9 cellular contexts compared by ENCODE assay signal in genomic region chr20:63536241-63536977, GRCh38. TPM values are rescaled to one million over a fixed set of nuclear protein-coding genes. Genes with fewer than 3 reads are reported as not detected.
DNase-seq lines count a peak whose midpoint lies in the region; ATAC-seq and TF ChIP-seq lines count a peak whose summit lies in the region.
"Had no signal": no experiment of that assay in that cellular context is flagged by ENCODE, and none has a peak within 500 bp of the region (broad histone marks: within the 10 kb centered on the region; RNA-seq: fewer than 3 reads in every experiment).

No MANE protein-coding gene starts in this region.

- intact Hi-C loops in breast epithelium (cut with DNase I; ENCODE audit: low total_unique reads) (loop anchor here (5.0 to 10.0 kb wide), 2 partner anchors 98 to 436 kb away; no protein-coding TSS in a partner anchor), prostate gland (cut with DNase I) (loop anchor here (5.0 to 10.0 kb wide), 2 partner anchors 328 to 436 kb away; partner anchors contain the start of genes ABHD16B and TPD52L2)

- H3K4me3 Mint-ChIP-seq in nephron progenitor cell, result no peak overlapping the region

- TF ChIP-seq POLR2A in NB4 (IDR thresholded peaks at IDR 0.05; ENCODE audit: extremely low read depth, insufficient read length), result no peak
- no peak for TF ChIP-seq POLR2A in breast epithelium (IDR thresholded peaks at IDR 0.05)
- no peak for TF ChIP-seq POLR2A in prostate gland (IDR thresholded peaks at IDR 0.05)

- H3K36me3 Mint-ChIP-seq in nephron progenitor cell (ENCODE audit: low read depth), result no peaks in the 10 kb centered on the region

- no peak for ATAC-seq in HG03175 (IDR thresholded peaks at IDR 0.05; ENCODE audit: unreplicated experiment)

- H3K4me1 ChIP-seq in breast epithelium, result peaks cover 10 to 17% of the 10 kb centered on the region in 2 donors
- peaks cover 5% of the 10 kb centered on the region for H3K4me1 ChIP-seq in prostate gland (replicated peaks)

- DNase-seq in EH (ENCODE audit: low read depth) (peak; percentile 28), NB4 (ENCODE audit: low read depth) (peak; percentile 74), breast epithelium (ENCODE audit: low spot score in 2 of 2) (peak; percentile 51 to 82), nephron progenitor cell (peak; percentile 32), prostate gland (ENCODE audit: low spot score) (no peak), UCSD-AML1 (lab: John Stamatoyannopoulos, UW; ENCODE audit: unreplicated experiment) (no peak)
- DNase-seq in activated T-cell treated with anti-CD3 and anti-CD28 coated beads, Interleukin-2, amount 50 U/mL, for 48 hours, result no peak

- no peak overlapping the region for H3K4me3 ChIP-seq in NB4 (ENCODE audit: low read depth, low read length)
- H3K4me3 ChIP-seq in breast epithelium, result peak overlapping the region in 2 of 3 donors; percentile 37 to 53
- H3K4me3 ChIP-seq in prostate gland, result no peak overlapping the region

- H3K36me3 ChIP-seq in breast epithelium (no peaks in the 10 kb centered on the region), prostate gland (no peaks in the 10 kb centered on the region)
- H3K36me3 ChIP-seq: heart right ventricle had no signal

- peaks cover 13% of the 10 kb centered on the region for H3K4me1 Mint-ChIP-seq in nephron progenitor cell

- peaks cover 4 to 10% of the 10 kb centered on the region in 2 donors for H3K27me3 ChIP-seq in breast epithelium
- H3K27me3 ChIP-seq in prostate gland (replicated peaks; ENCODE audit: insufficient read depth), result no peaks in the 10 kb centered on the region

- no peaks in the 10 kb centered on the region for H3K27me3 Mint-ChIP-seq in nephron progenitor cell (ENCODE audit: low read depth, poor library complexity)

- no peaks in the 10 kb centered on the region for H3K9me3 Mint-ChIP-seq in nephron progenitor cell

- H3K27ac Mint-ChIP-seq in nephron progenitor cell, result no peak overlapping the region

- no peak for TF ChIP-seq CTCF in NB4 (IDR thresholded peaks at IDR 0.05; ENCODE audit: low read depth, low read length)
- TF ChIP-seq CTCF in breast epithelium (IDR thresholded peaks at IDR 0.05), result no peak
- TF ChIP-seq CTCF in nephron progenitor cell (IDR thresholded peaks at IDR 0.05), result no peak
- no peak for TF ChIP-seq CTCF in prostate gland (IDR thresholded peaks at IDR 0.05)

- H3K27ac ChIP-seq in breast epithelium (peak overlapping the region; percentile 84 to 85), prostate gland (peak overlapping the region in 1 of 2 donors; percentile 51)

- H3K9me3 ChIP-seq in breast epithelium (no peaks in the 10 kb centered on the region), prostate gland (no peaks in the 10 kb centered on the region)
- H3K9me3 ChIP-seq: heart right ventricle had no signal

- 60% methylated on average over 23 of the region's 35 CpGs for WGBS in prostate gland

RNA-seq across cellular contexts. Expression of gene PTK6, which starts 0.8 kb away (rescaled TPM):
- total RNA-seq in breast epithelium (1 to 10 TPM in 1 of 3 donors, under 1 TPM in 2; 0.16 to 2.3 (median 0.88) TPM), prostate gland (1 to 10 TPM in 1 of 2 donors, under 1 TPM in 1; 0.77 to 1.1 TPM)

RNA-seq across cellular contexts. Expression of gene SRMS, which starts 11.1 kb away (rescaled TPM):
- total RNA-seq in breast epithelium (under 1 TPM in 2 of 3 donors, not detected in 1; 0.59 to 0.66 TPM), prostate gland (1 to 10 TPM in 1 of 2 donors, under 1 TPM in 1; 0.34 to 1.6 TPM)
- total RNA-seq: heart right ventricle had no signal

RNA-seq across cellular contexts. Expression of gene PPDPF, which starts 15.8 kb away (rescaled TPM):
- 100 to 1,000 TPM in 2 of 3 donors, 10 to 100 TPM in 1; 71.8 to 151 (median 133) TPM for total RNA-seq in breast epithelium
- total RNA-seq in prostate gland, result 100 to 1,000 TPM; 602 to 609 TPM

RNA-seq across cellular contexts. Expression of gene FNDC11, which starts 17.6 kb away (rescaled TPM):
- total RNA-seq in breast epithelium (under 1 TPM; 0.29 to 0.33 (median 0.32) TPM), prostate gland (10 to 100 TPM in 1 of 2 donors, 1 to 10 TPM in 1; 1.8 to 12.1 TPM)

RNA-seq across cellular contexts. Expression of gene EEF1A2, which starts 37.5 kb away (rescaled TPM):
- total RNA-seq in breast epithelium, result 10 to 100 TPM in 1 of 3 donors, 1 to 10 TPM in 1, under 1 TPM in 1; 0.48 to 20.6 (median 4.8) TPM
- 10 to 100 TPM; 13.4 to 20.9 TPM for total RNA-seq in prostate gland

Comparison
In these comparisons a context has a peak if more than half of its experiments do, and no peak if none do; other contexts are left out.
1. DNase-seq: peak in EH (single experiment), NB4 (single experiment), breast epithelium (2 of 2) and nephron progenitor cell (single experiment); none in prostate gland (single experiment), UCSD-AML1 (single experiment) and activated T-cell treated with anti-CD3 and anti-CD28 coated beads, Interleukin-2, amount 50 U/mL, for 48 hours (0 of 2).
2. H3K4me3 ChIP-seq: peak in breast epithelium (2 of 3); none in NB4 (single experiment) and prostate gland (0 of 2).